Comparison of ENCODE assay signal across 16 cellular contexts in genomic region chr4:164894725-164895124, GRCh38. TPM values are rescaled to one million over a fixed set of nuclear protein-coding genes. Genes with fewer than 3 reads are reported as not detected.
A peak's percentile ranks its signal among the peaks of the same experiment; 100 is the strongest.
DNase-seq lines count a peak whose midpoint lies in the region; ATAC-seq and TF ChIP-seq lines count a peak whose summit lies in the region.
"Had no signal": no experiment of that assay in that cellular context is flagged by ENCODE, and none has a peak within 500 bp of the region (broad histone marks: within the 10 kb centered on the region; RNA-seq: fewer than 3 reads in every experiment).

No MANE protein-coding gene starts in this region.

- H3K4me1 ChIP-seq in esophagus squamous epithelium, result no peaks in the 10 kb centered on the region

- DNase-seq in GM06990 (ENCODE audit: extremely low read depth, insufficient read length) (peak; percentile 49), amygdala (lab: John Stamatoyannopoulos, UW) (no peak), AG08395 (ENCODE audit: low spot score) (no peak), esophagus squamous epithelium (lab: John Stamatoyannopoulos, UW) (no peak)
- no peak for DNase-seq in stimulated activated naive B cell treated with anti-CD40 and anti-IgM and Interleukin-4, amounts not matched to agents 10 μg/mL and 1 μg/mL and 100 μg/mL, for 72 hours
- DNase-seq: activated naive CD8-positive, alpha-beta T cell treated with anti-CD3 and anti-CD28 coated beads, Interleukin-2, amount 50 U/mL, for 24 hours; cortex of kidney; foreskin melanocyte; NCI-H2029; stimulated activated CD8-positive, alpha-beta memory T cell treated with anti-CD3 and anti-CD28 coated beads, Interleukin-4, amount 100 ng/mL, for 48 hours; T-helper 9 cell had no signal

- TF ChIP-seq CTCF in GM06990 (IDR thresholded peaks at IDR 0.05; ENCODE audit: insufficient read depth, low read length, poor library complexity, severe bottlenecking), result no peak
- TF ChIP-seq CTCF in esophagus squamous epithelium (IDR thresholded peaks at IDR 0.05), result no peak

- H3K27ac ChIP-seq in esophagus squamous epithelium, result no peak overlapping the region

- H3K4me1 Mint-ChIP-seq in stimulated activated naive B cell treated with anti-CD40 and anti-IgM and Interleukin-4, amounts not matched to agents 10 μg/mL and 1 μg/mL and 100 μg/mL, for 72 hours, result no peaks in the 10 kb centered on the region
- H3K4me1 Mint-ChIP-seq: activated naive CD8-positive, alpha-beta T cell treated with anti-CD3 and anti-CD28 coated beads, Interleukin-2, amount 50 U/mL, for 24 hours had no signal

- no peak overlapping the region for H3K27ac Mint-ChIP-seq in stimulated activated naive B cell treated with anti-CD40 and anti-IgM and Interleukin-4, amounts not matched to agents 10 μg/mL and 1 μg/mL and 100 μg/mL, for 72 hours
- H3K27ac Mint-ChIP-seq: activated naive CD8-positive, alpha-beta T cell treated with anti-CD3 and anti-CD28 coated beads, Interleukin-2, amount 50 U/mL, for 24 hours had no signal

- no peak for TF ChIP-seq POLR2A in esophagus squamous epithelium (IDR thresholded peaks at IDR 0.05)

- intact Hi-C loops in esophagus squamous epithelium (cut with DNase I), result no loop called here

- no peaks in the 10 kb centered on the region for H3K9me3 ChIP-seq in esophagus squamous epithelium

- ATAC-seq in GM19372 (IDR thresholded peaks at IDR 0.05; ENCODE audit: low read depth, unreplicated experiment), result peak; percentile 56
- ATAC-seq in HG02610 (IDR thresholded peaks at IDR 0.05; ENCODE audit: unreplicated experiment), result peak; percentile 85
- ATAC-seq in HG03342 (IDR thresholded peaks at IDR 0.05; ENCODE audit: unreplicated experiment), result peak; percentile 79
- no peak for ATAC-seq in stimulated activated naive B cell treated with anti-CD40 and anti-IgM and Interleukin-4, amounts not matched to agents 10 μg/mL and 1 μg/mL and 100 μg/mL, for 72 hours (replicated peaks)
- ATAC-seq: activated naive CD8-positive, alpha-beta T cell treated with anti-CD3 and anti-CD28 coated beads, Interleukin-2, amount 50 U/mL, for 24 hours; Panc1 had no signal

- no peaks in the 10 kb centered on the region for H3K9me3 Mint-ChIP-seq in stimulated activated naive B cell treated with anti-CD40 and anti-IgM and Interleukin-4, amounts not matched to agents 10 μg/mL and 1 μg/mL and 100 μg/mL, for 72 hours
- H3K9me3 Mint-ChIP-seq: activated naive CD8-positive, alpha-beta T cell treated with anti-CD3 and anti-CD28 coated beads, Interleukin-2, amount 50 U/mL, for 24 hours had no signal

- H3K27me3 Mint-ChIP-seq in stimulated activated naive B cell treated with anti-CD40 and anti-IgM and Interleukin-4, amounts not matched to agents 10 μg/mL and 1 μg/mL and 100 μg/mL, for 72 hours, result peaks cover 3 to 6% of the 10 kb centered on the region in 2 donors

- no peaks in the 10 kb centered on the region for H3K36me3 Mint-ChIP-seq in stimulated activated naive B cell treated with anti-CD40 and anti-IgM and Interleukin-4, amounts not matched to agents 10 μg/mL and 1 μg/mL and 100 μg/mL, for 72 hours

- H3K36me3 ChIP-seq in GM06990 (ENCODE audit: control insufficient read depth, insufficient read depth, low read length) (no peaks in the 10 kb centered on the region), esophagus squamous epithelium (no peaks in the 10 kb centered on the region)

- H3K4me3 ChIP-seq in GM06990 (replicated peaks; ENCODE audit: low read depth, low read length) (no peak overlapping the region), esophagus squamous epithelium (no peak overlapping the region)

- WGBS in esophagus squamous epithelium, 2 donors, result 55 to 77% methylated on average over 2 of the region's 2 CpGs

- no peak overlapping the region for H3K4me3 Mint-ChIP-seq in stimulated activated naive B cell treated with anti-CD40 and anti-IgM and Interleukin-4, amounts not matched to agents 10 μg/mL and 1 μg/mL and 100 μg/mL, for 72 hours
- H3K4me3 Mint-ChIP-seq: activated naive CD8-positive, alpha-beta T cell treated with anti-CD3 and anti-CD28 coated beads, Interleukin-2, amount 50 U/mL, for 24 hours had no signal

- H3K27me3 ChIP-seq in GM06990 (replicated peaks; ENCODE audit: control insufficient read depth, insufficient read depth, low read length), result no peaks in the 10 kb centered on the region
- H3K27me3 ChIP-seq in esophagus squamous epithelium, result no peaks in the 10 kb centered on the region

RNA-seq across cellular contexts. Expression of gene APELA, which starts 17.7 kb away (rescaled TPM):
- total RNA-seq in esophagus squamous epithelium, result not detected
- total RNA-seq: A172 had no signal

Comparison
In these comparisons a context has a peak if more than half of its experiments do, and no peak if none do; other contexts are left out.
1. ATAC-seq: peak in GM19372 (single experiment), HG02610 (single experiment) and HG03342 (single experiment); none in stimulated activated naive B cell treated with anti-CD40 and anti-IgM and Interleukin-4, amounts not matched to agents 10 μg/mL and 1 μg/mL and 100 μg/mL, for 72 hours (0 of 2).